ENCODE assay signal across 22 cellular contexts in genomic region chr4:5528108-5528507, GRCh38.
"Had no signal": no experiment of that assay in that cellular context is flagged by ENCODE, and none has a peak within 500 bp of the region (broad histone marks: within the 10 kb centered on the region; RNA-seq: fewer than 3 reads in every experiment).

No MANE protein-coding gene starts in this region.

- H3K27me3 Mint-ChIP-seq: type B pancreatic cell had no signal

- H3K4me1 Mint-ChIP-seq: naive thymus-derived CD8-positive, alpha-beta T cell; stimulated activated effector memory CD8-positive, alpha-beta T cell treated with anti-CD3 and anti-CD28 coated beads, Interleukin-12 subunit alpha, Interleukin-12 subunit beta, amount 100 ng/mL, for 72 hours had no signal

- FAIRE-seq: colon, islet of Langerhans had no signal

- H3K27ac Mint-ChIP-seq: naive thymus-derived CD8-positive, alpha-beta T cell; stimulated activated effector memory CD8-positive, alpha-beta T cell treated with anti-CD3 and anti-CD28 coated beads, Interleukin-12 subunit alpha, Interleukin-12 subunit beta, amount 100 ng/mL, for 72 hours; type B pancreatic cell had no signal

- H3K27me3 ChIP-seq: gastrocnemius medialis, left lung, right atrium auricular region, sigmoid colon, stomach, thyroid gland had no signal

- H3K36me3 ChIP-seq: gastrocnemius medialis, heart right ventricle, left lung, prostate gland, right atrium auricular region had no signal

- DNase-seq: dorsolateral prefrontal cortex; effector CD4-positive, alpha-beta T cell; foreskin fibroblast; gastrocnemius medialis; heart right ventricle; hippocampal formation; left cardiac atrium; left lung; naive thymus-derived CD8-positive, alpha-beta T cell; nucleus accumbens; sigmoid colon; stimulated activated CD4-positive, alpha-beta T cell treated with anti-CD3 and anti-CD28 coated beads, Interleukin-2, amount 100 ng/mL, for 24 hours; stimulated activated CD4-positive, alpha-beta T cell treated with anti-CD3 and anti-CD28 coated beads, Interleukin-4, amount 100 ng/mL, for 24 hours; stimulated activated naive CD4-positive, alpha-beta T cell treated with Interleukin-2 at 50 U/mL for 16 hours; stomach; thyroid gland had no signal

- H3K4me1 ChIP-seq: gastrocnemius medialis, left lung, prostate gland, thyroid gland had no signal

- H3K9me3 ChIP-seq: gastrocnemius medialis, prostate gland, sigmoid colon, stomach, thyroid gland had no signal

- H3K36me3 Mint-ChIP-seq: naive thymus-derived CD8-positive, alpha-beta T cell; stimulated activated effector memory CD8-positive, alpha-beta T cell treated with anti-CD3 and anti-CD28 coated beads, Interleukin-12 subunit alpha, Interleukin-12 subunit beta, amount 100 ng/mL, for 72 hours; type B pancreatic cell had no signal

- H3K27ac ChIP-seq: dorsolateral prefrontal cortex, gastrocnemius medialis, heart right ventricle, left lung, prostate gland, right atrium auricular region, sigmoid colon, stomach, thyroid gland had no signal

- H3K4me3 ChIP-seq: dorsolateral prefrontal cortex, gastrocnemius medialis, heart right ventricle, left lung, prostate gland, right atrium auricular region, sigmoid colon, stomach, thyroid gland had no signal

- H3K4me3 Mint-ChIP-seq: naive thymus-derived CD8-positive, alpha-beta T cell; stimulated activated effector memory CD8-positive, alpha-beta T cell treated with anti-CD3 and anti-CD28 coated beads, Interleukin-12 subunit alpha, Interleukin-12 subunit beta, amount 100 ng/mL, for 72 hours; type B pancreatic cell had no signal

- H3K9me3 Mint-ChIP-seq: type B pancreatic cell had no signal
